In genomic region chr4:2288051-2288541, GRCh38 we compare ENCODE assay signal across 2 cellular contexts.
TF ChIP-seq lines count a peak whose summit lies in the region.

No MANE protein-coding gene starts in this region.

TF ChIP-seq in A549, 52 proteins besides CTCF, POLR2A, EP300 and RAD21:
- TF ChIP-seq HOXB5 (CRISPR knock-in tag; IDR thresholded peaks at IDR 0.05) (no peak), ZFP36 (IDR thresholded peaks at IDR 0.05; ENCODE audit: borderline replicate concordance, partially characterized antibody) (peak; percentile 82), TFCP2L1 (CRISPR knock-in tag; IDR thresholded peaks at IDR 0.05) (no peak), ZC3H11A (IDR thresholded peaks at IDR 0.05) (no peak)

TF ChIP-seq in K562, 482 proteins besides CTCF, POLR2A, EP300 and RAD21:
- TF ChIP-seq ZNF561 (CRISPR knock-in tag; conservative IDR thresholded peaks at IDR 0.05) (no peak), TCF7 (IDR thresholded peaks at IDR 0.05; ENCODE audit: borderline replicate concordance) (no peak), PPARD (CRISPR knock-in tag; IDR thresholded peaks at IDR 0.05) (no peak), ZNF436 (CRISPR knock-in tag; IDR thresholded peaks at IDR 0.05) (peak; percentile 76), MAZ (CRISPR knock-in tag; conservative IDR thresholded peaks at IDR 0.05 in 1 of 2, IDR thresholded peaks at IDR 0.05 in 1 of 2) (no peak), ZNF280A (IDR thresholded peaks at IDR 0.05; ENCODE audit: low read depth, partially characterized antibody) (no peak), E2F3 (CRISPR knock-in tag; IDR thresholded peaks at IDR 0.05) (no peak), THRAP3 (IDR thresholded peaks at IDR 0.05; ENCODE audit: borderline replicate concordance) (no peak), HMG20B (CRISPR knock-in tag; IDR thresholded peaks at IDR 0.05) (no peak), PHF20 (IDR thresholded peaks at IDR 0.05; ENCODE audit: partially characterized antibody) (no peak), E4F1 (CRISPR knock-in tag; IDR thresholded peaks at IDR 0.05; ENCODE audit: borderline replicate concordance) (no peak), EZH2 (IDR thresholded peaks at IDR 0.05; ENCODE audit: borderline replicate concordance, low read depth, low read length) (no peak), ARID3B (CRISPR knock-in tag; IDR thresholded peaks at IDR 0.05; ENCODE audit: borderline replicate concordance) (no peak), PTBP1 (IDR thresholded peaks at IDR 0.05; ENCODE audit: low read depth, low read length) (0 out of 2 replicates have a peak, but pooled peaks have one; percentile 53), CREB3 (tag; conservative IDR thresholded peaks at IDR 0.05; ENCODE audit: low read depth) (no peak), ZNF780A (CRISPR knock-in tag; IDR thresholded peaks at IDR 0.05) (no peak), ZNF740 (CRISPR knock-in tag; IDR thresholded peaks at IDR 0.05) (peak; percentile 25; the same call in 1 of the 2 replicates), ZNF740 (tag; IDR thresholded peaks at IDR 0.05) (no peak), NR1H2 (CRISPR knock-in tag; IDR thresholded peaks at IDR 0.05) (no peak), ZFP36 (IDR thresholded peaks at IDR 0.05; ENCODE audit: low read depth, low read length, partially characterized antibody) (peak; percentile 98), ZBTB8A (IDR thresholded peaks at IDR 0.05; ENCODE audit: partially characterized antibody) (no peak), BCOR (IDR thresholded peaks at IDR 0.05) (peak; percentile 49; the same call in 1 of the 2 replicates), IRF2 (CRISPR knock-in tag; IDR thresholded peaks at IDR 0.05) (no peak), NCOA4 (IDR thresholded peaks at IDR 0.05; ENCODE audit: partially characterized antibody) (no peak), GTF3C2 (IDR thresholded peaks at IDR 0.05; ENCODE audit: borderline replicate concordance, extremely low read depth, insufficient read length) (peak; percentile 18), RBM25 (IDR thresholded peaks at IDR 0.05; ENCODE audit: low read depth, low read length, severe bottlenecking) (peak; percentile 59), YY1 (IDR thresholded peaks at IDR 0.05; ENCODE audit: borderline replicate concordance in 1 of 3, control insufficient read depth in 1 of 3, extremely low read depth in 1 of 3, insufficient read depth in 3 of 3, insufficient read length in 1 of 3, insufficient replicate concordance in 2 of 3, low read depth in 1 of 3, low read length in 2 of 3) (no peak), ZZZ3 (IDR thresholded peaks at IDR 0.05) (no peak), CBFB (CRISPR knock-in tag; IDR thresholded peaks at IDR 0.05) (no peak), HLTF (IDR thresholded peaks at IDR 0.05) (no peak), ZNF253 (CRISPR knock-in tag; conservative IDR thresholded peaks at IDR 0.05) (no peak), SP1 (CRISPR knock-in tag; IDR thresholded peaks at IDR 0.05) (no peak), ZNF12 (CRISPR knock-in tag; IDR thresholded peaks at IDR 0.05) (no peak)
